In genomic region chr17:36687736-36688135, GRCh38 we compare ENCODE assay signal across 17 cellular contexts.
DNase-seq lines count a peak whose midpoint lies in the region; ATAC-seq and TF ChIP-seq lines count a peak whose summit lies in the region.
"Had no signal": no experiment of that assay in that cellular context is flagged by ENCODE, and none has a peak within 500 bp of the region (broad histone marks: within the 10 kb centered on the region; RNA-seq: fewer than 3 reads in every experiment).

No MANE protein-coding gene starts in this region.

- H3K36me3 Mint-ChIP-seq in GM23338 (ENCODE audit: low read depth) (no peaks in the 10 kb centered on the region), chondrocyte (ENCODE audit: low read depth) (peaks cover 2% of the 10 kb centered on the region)
- H3K36me3 Mint-ChIP-seq: CD4-positive, alpha-beta memory T cell had no signal

- no peaks in the 10 kb centered on the region for H3K9me3 ChIP-seq in esophagus squamous epithelium
- H3K9me3 ChIP-seq: BLaER1 treated with 17β-estradiol and CSF1 and Interleukin-3, amounts not matched to agents 10 nM and 100 nM; HAP-1 had no signal

- no peak overlapping the region for H3K4me3 ChIP-seq in GM23338
- H3K4me3 ChIP-seq in esophagus squamous epithelium = no peak overlapping the region
- H3K4me3 ChIP-seq: BLaER1 treated with 17β-estradiol and CSF1 and Interleukin-3, amounts not matched to agents 10 nM and 100 nM; HAP-1; K562 had no signal

- no peaks in the 10 kb centered on the region for H4K20me1 ChIP-seq in GM23338 (replicated peaks; ENCODE audit: insufficient read depth)

- H3K4me2 ChIP-seq in GM23338 = no peak overlapping the region

- no peak for TF ChIP-seq CTCF in GM23338 (conservative IDR thresholded peaks at IDR 0.05; ENCODE audit: low read depth in 2 of 2)
- TF ChIP-seq CTCF in chondrocyte (IDR thresholded peaks at IDR 0.05) = no peak
- no peak for TF ChIP-seq CTCF in esophagus squamous epithelium (IDR thresholded peaks at IDR 0.05)
- no peak for TF ChIP-seq CTCF in GM13976 (IDR thresholded peaks at IDR 0.05; ENCODE audit: borderline replicate concordance, control extremely low read depth, extremely low read depth, insufficient read depth, missing control alignments)

- peak; percentile 82 for ATAC-seq in GM23338
- no peak for ATAC-seq in GM21515 (IDR thresholded peaks at IDR 0.05; ENCODE audit: unreplicated experiment)
- ATAC-seq: K562 had no signal

- H3K27me3 Mint-ChIP-seq in GM23338 (ENCODE audit: insufficient read depth, low read depth, poor library complexity) (peaks cover 3% of the 10 kb centered on the region), chondrocyte (ENCODE audit: low read depth) (peaks cover 66% of the 10 kb centered on the region)

- H3K9me3 Mint-ChIP-seq in GM23338 = no peaks in the 10 kb centered on the region
- H3K9me3 Mint-ChIP-seq in chondrocyte (ENCODE audit: low read depth) = no peaks in the 10 kb centered on the region
- H3K9me3 Mint-ChIP-seq: HFFc6 had no signal

- H3K4me3 Mint-ChIP-seq in GM23338 (no peak overlapping the region), chondrocyte (ENCODE audit: unreplicated experiment) (no peak overlapping the region)
- H3K4me3 Mint-ChIP-seq: CD4-positive, alpha-beta memory T cell; HFFc6 had no signal

- H3K27ac Mint-ChIP-seq in GM23338 (no peak overlapping the region), chondrocyte (ENCODE audit: unreplicated experiment) (no peak overlapping the region)
- H3K27ac Mint-ChIP-seq: HFFc6 had no signal

- peak; percentile 60 for DNase-seq in GM23338 (ENCODE audit: low spot score)
- DNase-seq in chondrocyte (ENCODE audit: low spot score) = peak; percentile 20
- DNase-seq in iPS-NIHi7 (ENCODE audit: extremely low spot score) = peak; percentile 48
- DNase-seq in 8988T = no peak
- no peak for DNase-seq in esophagus squamous epithelium (lab: John Stamatoyannopoulos, UW)
- no peak for DNase-seq in GM13976 (ENCODE audit: low spot score)
- DNase-seq: ACHN; CD4-positive, alpha-beta memory T cell; DND-41; GDM1; HFFc6 had no signal

- TF ChIP-seq RAD21 in Ishikawa (IDR thresholded peaks at IDR 0.05; ENCODE audit: low read depth) = no peak

- TF ChIP-seq POLR2A in esophagus squamous epithelium (IDR thresholded peaks at IDR 0.05) = no peak

- in situ Hi-C loops in GM13976 (cut with MboI; ENCODE audit: low sequenced_read_pairs, unreplicated experiment) = no loop called here

- no peaks in the 10 kb centered on the region for H3F3A ChIP-seq in GM23338 (replicated peaks; ENCODE audit: low read depth)

- H3K79me2 ChIP-seq in GM23338 (replicated peaks; ENCODE audit: insufficient read depth) = no peaks in the 10 kb centered on the region

- 0 out of 2 replicates have a peak, but pooled peaks have one; percentile 13 for TF ChIP-seq EP300 in Ishikawa (IDR thresholded peaks at IDR 0.05; ENCODE audit: borderline replicate concordance)

- intact Hi-C loops in esophagus squamous epithelium (cut with DNase I) = no loop called here

- H3K9me2 ChIP-seq in GM23338 (ENCODE audit: insufficient read depth) = no peaks in the 10 kb centered on the region

- peaks cover 36% of the 10 kb centered on the region for H3K4me1 Mint-ChIP-seq in GM23338
- H3K4me1 Mint-ChIP-seq in chondrocyte (ENCODE audit: low read depth) = no peaks in the 10 kb centered on the region
- H3K4me1 Mint-ChIP-seq: CD4-positive, alpha-beta memory T cell had no signal

- WGBS in esophagus squamous epithelium, 2 donors = 33 to 39% methylated on average over 3 to 5 of the region's 5 CpGs

- H3K27me3 ChIP-seq in GM23338 (ENCODE audit: insufficient read depth) (no peaks in the 10 kb centered on the region), esophagus squamous epithelium (peaks cover 0 to 36% (median 0%) of the 10 kb centered on the region in 4 donors)
- H3K27me3 ChIP-seq: BLaER1 treated with 17β-estradiol and CSF1 and Interleukin-3, amounts not matched to agents 10 nM and 100 nM had no signal

- H3K4me1 ChIP-seq in GM23338 (ENCODE audit: insufficient read depth) = peaks cover 20% of the 10 kb centered on the region
- no peaks in the 10 kb centered on the region for H3K4me1 ChIP-seq in esophagus squamous epithelium
- H3K4me1 ChIP-seq: HAP-1 had no signal

- H3K27ac ChIP-seq in GM23338 (ENCODE audit: low read depth) = no peak overlapping the region
- no peak overlapping the region for H3K27ac ChIP-seq in esophagus squamous epithelium
- H3K27ac ChIP-seq: BLaER1 treated with 17β-estradiol and CSF1 and Interleukin-3, amounts not matched to agents 10 nM and 100 nM; HL-60 had no signal

- H3K36me3 ChIP-seq in GM23338 (ENCODE audit: insufficient read depth) (no peaks in the 10 kb centered on the region), esophagus squamous epithelium (no peaks in the 10 kb centered on the region)
- H3K36me3 ChIP-seq: BLaER1 treated with 17β-estradiol and CSF1 and Interleukin-3, amounts not matched to agents 10 nM and 100 nM; HAP-1 had no signal

- no peak overlapping the region for H2AFZ ChIP-seq in GM23338

TF ChIP-seq in GM23338, 12 proteins besides CTCF, POLR2A, EP300 and RAD21:
- TF ChIP-seq CREB1 (CRISPR knock-in tag; IDR thresholded peaks at IDR 0.05; ENCODE audit: low read depth) (0 out of 2 replicates have a peak, but pooled peaks have one; percentile 6), EZH2phosphoT487 (IDR thresholded peaks at IDR 0.05; ENCODE audit: unreplicated experiment) (no peak), EZH2 (IDR thresholded peaks at IDR 0.05; ENCODE audit: low read depth, unreplicated experiment) (no peak)
- TF ChIP-seq, protein P1, sequence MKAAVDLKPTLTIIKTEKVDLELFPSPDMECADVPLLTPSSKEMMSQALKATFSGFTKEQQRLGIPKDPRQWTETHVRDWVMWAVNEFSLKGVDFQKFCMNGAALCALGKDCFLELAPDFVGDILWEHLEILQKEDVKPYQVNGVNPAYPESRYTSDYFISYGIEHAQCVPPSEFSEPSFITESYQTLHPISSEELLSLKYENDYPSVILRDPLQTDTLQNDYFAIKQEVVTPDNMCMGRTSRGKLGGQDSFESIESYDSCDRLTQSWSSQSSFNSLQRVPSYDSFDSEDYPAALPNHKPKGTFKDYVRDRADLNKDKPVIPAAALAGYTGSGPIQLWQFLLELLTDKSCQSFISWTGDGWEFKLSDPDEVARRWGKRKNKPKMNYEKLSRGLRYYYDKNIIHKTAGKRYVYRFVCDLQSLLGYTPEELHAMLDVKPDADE (IDR thresholded peaks at IDR 0.05) = no peak

TF ChIP-seq in Ishikawa, 13 proteins besides CTCF, POLR2A, EP300 and RAD21:
- TF ChIP-seq NFIC (IDR thresholded peaks at IDR 0.05) = peak; percentile 31; the same call in 1 of the 2 replicates
- 0 out of 2 replicates have a peak, but pooled peaks have one; percentile 18 for TF ChIP-seq TEAD4 (IDR thresholded peaks at IDR 0.05)
- no peak for TF ChIP-seq FOXM1 (IDR thresholded peaks at IDR 0.05; ENCODE audit: borderline replicate concordance, low read depth)
TF ChIP-seq in Ishikawa: peak in this region for 2.

Comparison
In these comparisons a context has a peak if more than half of its experiments do, and no peak if none do; other contexts are left out.
1. DNase-seq: peak in GM23338 (single experiment), chondrocyte (single experiment) and iPS-NIHi7 (single experiment); none in 8988T (single experiment), esophagus squamous epithelium (single experiment) and GM13976 (single experiment).